2 cellular contexts compared by ENCODE assay signal in genomic region chr10:51076442-51076841, GRCh38.
TF ChIP-seq lines count a peak whose summit lies in the region.

No MANE protein-coding gene starts in this region.

TF ChIP-seq in GM23338, 12 proteins besides CTCF, POLR2A, EP300 and RAD21:
- no peak for TF ChIP-seq ZNF462 (CRISPR knock-in tag; IDR thresholded peaks at IDR 0.05)
- TF ChIP-seq EZH2phosphoT487 (IDR thresholded peaks at IDR 0.05; ENCODE audit: unreplicated experiment) = no peak
- TF ChIP-seq STAT1 (IDR thresholded peaks at IDR 0.05; ENCODE audit: unreplicated experiment) = no peak
- no peak for TF ChIP-seq NANOG (IDR thresholded peaks at IDR 0.05; ENCODE audit: borderline replicate concordance)
- no peak for TF ChIP-seq REST (IDR thresholded peaks at IDR 0.05; ENCODE audit: unreplicated experiment)
- TF ChIP-seq CREB1 (CRISPR knock-in tag; IDR thresholded peaks at IDR 0.05; ENCODE audit: low read depth) = no peak
- no peak for TF ChIP-seq EZH2 (IDR thresholded peaks at IDR 0.05; ENCODE audit: low read depth, unreplicated experiment)
- TF ChIP-seq ZNF331 (CRISPR knock-in tag; IDR thresholded peaks at IDR 0.05; ENCODE audit: low read depth) = no peak
- no peak for TF ChIP-seq ETS1 (IDR thresholded peaks at IDR 0.05)
- TF ChIP-seq JUNB (IDR thresholded peaks at IDR 0.05; ENCODE audit: unreplicated experiment) = no peak
- no peak for TF ChIP-seq POLR2AphosphoS5 (IDR thresholded peaks at IDR 0.05; ENCODE audit: low read depth)
- TF ChIP-seq ZNF114 (CRISPR knock-in tag; IDR thresholded peaks at IDR 0.05) = no peak
TF ChIP-seq in GM23338: peak in this region for 0.

TF ChIP-seq in WTC11, 78 proteins besides CTCF, POLR2A, EP300 and RAD21 (continued from another document):
- no peak for TF ChIP-seq NR3C1 (CRISPR knock-in tag; conservative IDR thresholded peaks at IDR 0.05; ENCODE audit: low read depth)
- no peak for TF ChIP-seq FOXJ3 (CRISPR knock-in tag; IDR thresholded peaks at IDR 0.05; ENCODE audit: borderline replicate concordance)
- TF ChIP-seq OVOL2 (CRISPR knock-in tag; IDR thresholded peaks at IDR 0.05; ENCODE audit: borderline replicate concordance) = no peak
- TF ChIP-seq MXD4 (CRISPR knock-in tag; IDR thresholded peaks at IDR 0.05; ENCODE audit: borderline replicate concordance) = no peak
